In genomic region chr7:45506059-45506458, GRCh38 we compare ENCODE assay signal across 22 cellular contexts.
"Had no signal": no experiment of that assay in that cellular context is flagged by ENCODE, and none has a peak within 500 bp of the region (broad histone marks: within the 10 kb centered on the region; RNA-seq: fewer than 3 reads in every experiment).

No MANE protein-coding gene starts in this region.

- DNase-seq: activated CD4-positive, alpha-beta memory T cell treated with anti-CD3 and anti-CD28 coated beads for 36 hours; activated T-cell treated with anti-CD3 and anti-CD28 coated beads, Interleukin-2, amount 50 U/mL, for 24 hours; cerebellar nuclear complex; cortex of kidney; head of caudate nucleus; nephron progenitor cell; nucleus accumbens; posterior cingulate gyrus; spleen; stimulated activated CD8-positive, alpha-beta memory T cell treated with anti-CD3 and anti-CD28 coated beads, Interleukin-4, amount 100 ng/mL, for 48 hours; stimulated activated naive CD4-positive, alpha-beta T cell; upper lobe of right lung; WERI-Rb-1 had no signal

- H3K36me3 ChIP-seq: spleen, upper lobe of right lung, WERI-Rb-1 had no signal

- H3K27ac ChIP-seq: spleen, upper lobe of right lung, WERI-Rb-1 had no signal

- H3K4me3 Mint-ChIP-seq: activated CD4-positive, alpha-beta memory T cell treated with anti-CD3 and anti-CD28 coated beads for 36 hours; activated naive CD4-positive, alpha-beta T cell treated with anti-CD3 and anti-CD28 coated beads, Interleukin-2, amount 50 U/mL, for 24 hours; activated T-cell treated with anti-CD3 and anti-CD28 coated beads, Interleukin-2, amount 50 U/mL, for 24 hours; mesothelial cell of epicardium; nephron progenitor cell; T-helper 1 cell treated with Interleukin-12 subunit alpha and Interleukin-12 subunit beta and Interleukin-4 antibody, amounts not matched to agents 30 μg/mL and 1 μg/mL, for 36 hours had no signal

- ATAC-seq: left lobe of liver, upper lobe of right lung had no signal

- H3K4me1 ChIP-seq: spleen, upper lobe of right lung had no signal

- H3K4me1 Mint-ChIP-seq: activated naive CD4-positive, alpha-beta T cell treated with anti-CD3 and anti-CD28 coated beads, Interleukin-2, amount 50 U/mL, for 24 hours had no signal

- H3K36me3 Mint-ChIP-seq: activated CD4-positive, alpha-beta memory T cell treated with anti-CD3 and anti-CD28 coated beads for 36 hours; activated naive CD4-positive, alpha-beta T cell treated with anti-CD3 and anti-CD28 coated beads, Interleukin-2, amount 50 U/mL, for 24 hours had no signal

- H3K27me3 ChIP-seq: spleen, upper lobe of right lung had no signal

- H3K27ac Mint-ChIP-seq: activated CD4-positive, alpha-beta memory T cell treated with anti-CD3 and anti-CD28 coated beads for 36 hours; activated naive CD4-positive, alpha-beta T cell treated with anti-CD3 and anti-CD28 coated beads, Interleukin-2, amount 50 U/mL, for 24 hours; activated T-cell treated with anti-CD3 and anti-CD28 coated beads, Interleukin-2, amount 50 U/mL, for 24 hours; mesothelial cell of epicardium; nephron progenitor cell; T-helper 1 cell treated with Interleukin-12 subunit alpha and Interleukin-12 subunit beta and Interleukin-4 antibody, amounts not matched to agents 30 μg/mL and 1 μg/mL, for 36 hours had no signal

- FAIRE-seq: bronchial epithelial cell, endometrium, frontal cortex, kidney had no signal

- H3K4me3 ChIP-seq: lung, spleen, upper lobe of right lung had no signal

- H3K27me3 Mint-ChIP-seq: activated CD4-positive, alpha-beta memory T cell treated with anti-CD3 and anti-CD28 coated beads for 36 hours; activated naive CD4-positive, alpha-beta T cell treated with anti-CD3 and anti-CD28 coated beads, Interleukin-2, amount 50 U/mL, for 24 hours; activated T-cell treated with anti-CD3 and anti-CD28 coated beads, Interleukin-2, amount 50 U/mL, for 24 hours had no signal
